In genomic region chr13:42553098-42554046, GRCh38 we compare ENCODE assay signal across 17 cellular contexts. TPM values are rescaled to one million over a fixed set of nuclear protein-coding genes. Genes with fewer than 3 reads are reported as not detected.
DNase-seq lines count a peak whose midpoint lies in the region; ATAC-seq, FAIRE-seq and TF ChIP-seq lines count a peak whose summit lies in the region.
"Had no signal": no experiment of that assay in that cellular context is flagged by ENCODE, and none has a peak within 500 bp of the region (broad histone marks: within the 10 kb centered on the region; RNA-seq: fewer than 3 reads in every experiment).

No MANE protein-coding gene starts in this region.

- no peak overlapping the region for H2BK120ac ChIP-seq in trophoblast cell (ENCODE audit: insufficient read depth, low read length, poor library complexity)

- no peak for ATAC-seq in GM18867 (IDR thresholded peaks at IDR 0.05; ENCODE audit: unreplicated experiment)
- ATAC-seq: A549, SK-N-SH treated with all-trans-retinoic acid at 6 μM for 48 hours had no signal

- H3K18ac ChIP-seq in trophoblast cell (ENCODE audit: low read length), result no peak overlapping the region

- no peak overlapping the region for H3K9ac ChIP-seq in trophoblast cell (ENCODE audit: low read length)
- H3K9ac ChIP-seq: KMS-11, parathyroid adenoma had no signal

- TF ChIP-seq POLR2A in GM12892 (IDR thresholded peaks at IDR 0.05; ENCODE audit: low read depth, low read length), result no peak

- no peak overlapping the region for H4K12ac ChIP-seq in trophoblast cell (ENCODE audit: low read depth, low read length)

- no peaks in the 10 kb centered on the region for H3K4me1 ChIP-seq in trophoblast cell (ENCODE audit: control insufficient read depth in 1 of 2, insufficient read depth in 2 of 2, low read length in 2 of 2)
- H3K4me1 ChIP-seq: A549, parathyroid adenoma had no signal

- peaks cover 1% of the 10 kb centered on the region for H3K9me3 ChIP-seq in trophoblast cell (ENCODE audit: insufficient read depth, low read depth, low read length)
- H3K9me3 ChIP-seq: A549 had no signal

- H3K79me1 ChIP-seq in trophoblast cell (ENCODE audit: low read length), result no peaks in the 10 kb centered on the region

- H3K4ac ChIP-seq in trophoblast cell (ENCODE audit: low read depth, low read length), result no peak overlapping the region

- H2AK5ac ChIP-seq in trophoblast cell (ENCODE audit: low read length), result no peak overlapping the region

- H3K23ac ChIP-seq in trophoblast cell (ENCODE audit: low read length), result no peak overlapping the region

- no peak overlapping the region for H2BK5ac ChIP-seq in trophoblast cell (ENCODE audit: low read depth, low read length, poor library complexity)

- H3K27me3 ChIP-seq in trophoblast cell (ENCODE audit: insufficient read depth, low read length), result no peaks in the 10 kb centered on the region

- no peaks in the 10 kb centered on the region for H3K79me2 ChIP-seq in trophoblast cell (ENCODE audit: control insufficient read depth, insufficient read depth, low read length, poor library complexity)
- H3K79me2 ChIP-seq: parathyroid adenoma had no signal

- FAIRE-seq in GM12892 (lab: Jason Lieb, UNC), result no peak
- FAIRE-seq: A549, H54 had no signal

- no peak overlapping the region for H3K4me3 ChIP-seq in trophoblast cell (ENCODE audit: low read depth, low read length)
- H3K4me3 ChIP-seq: A549 had no signal

- no peaks in the 10 kb centered on the region for H3K36me3 ChIP-seq in trophoblast cell (ENCODE audit: control insufficient read depth in 1 of 2, insufficient read depth in 2 of 2, low read length in 2 of 2)
- H3K36me3 ChIP-seq: WERI-Rb-1 had no signal

- H3K4me2 ChIP-seq in trophoblast cell (ENCODE audit: low read length), result no peak overlapping the region
- H3K4me2 ChIP-seq: A549, KMS-11 had no signal

- no peak overlapping the region for H2AFZ ChIP-seq in trophoblast cell (ENCODE audit: insufficient read depth, low read length, poor library complexity)
- H2AFZ ChIP-seq: parathyroid adenoma had no signal

- no peak overlapping the region for H3K27ac ChIP-seq in trophoblast cell (ENCODE audit: low read depth, low read length)
- H3K27ac ChIP-seq: KMS-11, parathyroid adenoma, WERI-Rb-1 had no signal

- DNase-seq in SIG-M5 treated with dmso at 0.1 percent for 504 hours (lab: John Stamatoyannopoulos, UW; ENCODE audit: unreplicated experiment), result peak; percentile 9
- no peak for DNase-seq in SIG-M5 (lab: John Stamatoyannopoulos, UW)
- DNase-seq in brain pericyte (ENCODE audit: low read depth, low spot score), result peak; percentile 80
- DNase-seq in iris pigment epithelial cell (ENCODE audit: low read depth), result peak; percentile 93
- DNase-seq in stromal cell of bone marrow (ENCODE audit: low read depth), result peak; percentile 69
- no peak for DNase-seq in trophoblast cell
- DNase-seq in GM12892 (ENCODE audit: insufficient read length), result no peak
- DNase-seq: activated gamma-delta T cell; NCI-H2029; stimulated activated CD4-positive, alpha-beta T cell treated with anti-CD3 and anti-CD28 coated beads, Interleukin-15, amount 100 ng/mL, for 24 hours; WERI-Rb-1 had no signal

- no peak overlapping the region for H2BK12ac ChIP-seq in trophoblast cell (ENCODE audit: low read length)

- no CpG with 5 or more reads among the region's 3 CpGs for WGBS in trophoblast cell (ENCODE audit: extremely low coverage, insufficient coverage, insufficient read length)

- no peak overlapping the region for H4K8ac ChIP-seq in trophoblast cell (ENCODE audit: low read depth, low read length)

- H3K14ac ChIP-seq in trophoblast cell (ENCODE audit: low read length), result no peak overlapping the region

- H4K91ac ChIP-seq in trophoblast cell (ENCODE audit: low read depth, low read length), result no peak overlapping the region

RNA-seq across cellular contexts. Expression of gene TNFSF11, which starts 20.6 kb away (rescaled TPM):
- 0.01 and 0.03 TPM in 2 replicates for polyA plus RNA-seq in trophoblast cell (2013)
- polyA plus RNA-seq in GM12892 (2012; ENCODE audit: missing spikeins), result 41.3 TPM
- polyA plus RNA-seq: A549 had no signal

Comparison
In these comparisons a context has a peak if more than half of its experiments do, and no peak if none do; other contexts are left out.
1. DNase-seq: peak in SIG-M5 treated with dmso at 0.1 percent for 504 hours (single experiment), brain pericyte (single experiment), iris pigment epithelial cell (single experiment) and stromal cell of bone marrow (single experiment); none in SIG-M5 (single experiment), trophoblast cell (0 of 2) and GM12892 (single experiment).